In the genomic region with DNA sequence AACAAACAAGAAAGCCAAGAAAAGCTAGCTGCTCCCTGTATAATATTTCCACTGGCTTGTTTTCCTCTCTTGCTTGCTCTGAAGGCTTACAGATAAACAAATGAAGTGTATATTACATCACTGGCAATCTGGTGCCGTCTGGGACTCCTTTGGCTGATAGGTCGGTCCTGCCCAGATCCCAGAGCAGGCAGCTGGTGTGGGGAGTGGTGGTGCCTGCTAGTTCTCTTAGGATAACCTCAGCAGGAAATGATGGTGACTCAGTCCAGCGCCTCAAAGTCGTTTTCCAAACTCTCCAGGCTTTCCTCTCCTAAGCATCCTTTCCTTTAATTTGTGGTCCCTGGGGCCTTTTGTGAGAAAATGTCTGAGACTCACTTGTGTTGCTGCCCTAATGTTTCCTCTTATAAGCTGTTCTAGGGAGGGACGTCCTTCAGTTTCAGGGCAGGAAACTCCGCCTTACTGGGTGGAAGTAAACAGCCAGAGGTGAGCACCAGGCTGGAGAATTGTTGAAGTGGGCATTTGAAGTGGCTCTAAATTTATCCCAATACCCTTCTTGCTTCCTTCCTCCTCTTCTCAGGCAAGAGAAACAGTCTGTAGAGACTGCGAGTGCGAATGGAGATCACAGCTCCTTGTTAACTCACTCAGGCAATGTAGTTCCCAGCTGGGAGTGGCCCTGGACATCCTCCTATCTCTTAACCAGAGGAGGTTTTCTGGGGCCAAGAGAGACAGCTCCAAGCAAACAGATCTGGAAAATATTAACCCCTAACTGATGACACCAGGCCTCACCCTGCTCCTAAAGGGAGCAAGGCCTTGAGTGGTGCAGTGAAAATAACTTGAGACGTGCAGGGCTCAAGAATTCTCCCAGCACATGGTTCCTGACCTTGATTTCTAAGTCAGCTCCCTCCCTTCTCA, we compare ENCODE assay signal across 11 cellular contexts. TPM values are rescaled to one million over a fixed set of nuclear protein-coding genes. Genes with fewer than 3 reads are reported as not detected.
DNase-seq lines count a peak whose midpoint lies in the region; ATAC-seq, FAIRE-seq and TF ChIP-seq lines count a peak whose summit lies in the region.
"Had no signal": no experiment of that assay in that cellular context is flagged by ENCODE, and none has a peak within 500 bp of the region (broad histone marks: within the 10 kb centered on the region; RNA-seq: fewer than 3 reads in every experiment).

No MANE protein-coding gene starts in this region.

- no peaks in the 10 kb centered on the region for H3K4me1 ChIP-seq in pancreas
- no peaks in the 10 kb centered on the region for H3K4me1 ChIP-seq in suprapubic skin

- H3K27me3 Mint-ChIP-seq in activated CD4-positive, alpha-beta T cell treated with anti-CD3 and anti-CD28 coated beads, Interleukin-2, amount 10 ng/mL, durations not matched to agents 7 days and 5 days: peaks cover 41% of the 10 kb centered on the region
- peaks cover 24 to 33% of the 10 kb centered on the region in 2 donors for H3K27me3 Mint-ChIP-seq in stimulated activated naive B cell treated with anti-CD40 and anti-IgM and Interleukin-4, amounts not matched to agents 10 μg/mL and 1 μg/mL and 100 μg/mL, for 72 hours

- H3K27ac Mint-ChIP-seq in activated CD4-positive, alpha-beta T cell treated with anti-CD3 and anti-CD28 coated beads, Interleukin-2, amount 10 ng/mL, durations not matched to agents 7 days and 5 days: peak overlapping the region; percentile 48
- H3K27ac Mint-ChIP-seq in stimulated activated naive B cell treated with anti-CD40 and anti-IgM and Interleukin-4, amounts not matched to agents 10 μg/mL and 1 μg/mL and 100 μg/mL, for 72 hours: peak overlapping the region; percentile 14

- no peak overlapping the region for H3K27ac ChIP-seq in pancreas
- no peak overlapping the region for H3K27ac ChIP-seq in suprapubic skin

- CTCF ChIA-PET in activated CD4-positive, alpha-beta T cell treated with anti-CD3 and anti-CD28 coated beads, Interleukin-2, amount 10 ng/mL, durations not matched to agents 7 days and 5 days (lab: Charles Lee): interaction anchor here (0.9 to 4.2 kb wide), 4 partner anchors 9 to 93 kb away, joined by 3 to 16 read pairs (median 4); a partner anchor contains a TSS

- no peak for TF ChIP-seq POLR2A in suprapubic skin (IDR thresholded peaks at IDR 0.05)

- intact Hi-C loops in pancreas (cut with DNase I): no loop called here

- no peak for TF ChIP-seq EP300 in suprapubic skin (IDR thresholded peaks at IDR 0.05)

- no peaks in the 10 kb centered on the region for H3K36me3 Mint-ChIP-seq in activated CD4-positive, alpha-beta T cell treated with anti-CD3 and anti-CD28 coated beads, Interleukin-2, amount 10 ng/mL, durations not matched to agents 7 days and 5 days (ENCODE audit: low read depth)
- no peaks in the 10 kb centered on the region for H3K36me3 Mint-ChIP-seq in stimulated activated naive B cell treated with anti-CD40 and anti-IgM and Interleukin-4, amounts not matched to agents 10 μg/mL and 1 μg/mL and 100 μg/mL, for 72 hours

- WGBS in pancreas, 2 donors: 27 to 34% methylated on average over 9 of the region's 9 CpGs
- 43% methylated on average over 9 of the region's 9 CpGs for WGBS in suprapubic skin

- TF ChIP-seq CTCF in fibroblast of villous mesenchyme (IDR thresholded peaks at IDR 0.05; ENCODE audit: insufficient read depth, low read depth, low read length): no peak
- TF ChIP-seq CTCF in pancreas (IDR thresholded peaks at IDR 0.05): no peak
- no peak for TF ChIP-seq CTCF in suprapubic skin (IDR thresholded peaks at IDR 0.05)

- POLR2A ChIA-PET in activated CD4-positive, alpha-beta T cell treated with anti-CD3 and anti-CD28 coated beads, Interleukin-2, amount 10 ng/mL, durations not matched to agents 7 days and 5 days (lab: Charles Lee): no interaction called here

- peaks cover 22% of the 10 kb centered on the region for H3K4me1 Mint-ChIP-seq in activated CD4-positive, alpha-beta T cell treated with anti-CD3 and anti-CD28 coated beads, Interleukin-2, amount 10 ng/mL, durations not matched to agents 7 days and 5 days
- peaks cover 14 to 22% of the 10 kb centered on the region in 2 donors for H3K4me1 Mint-ChIP-seq in stimulated activated naive B cell treated with anti-CD40 and anti-IgM and Interleukin-4, amounts not matched to agents 10 μg/mL and 1 μg/mL and 100 μg/mL, for 72 hours

- FAIRE-seq in pancreas (lab: Jason Lieb, UNC): no peak

- H3K4me3 ChIP-seq in fibroblast of villous mesenchyme (ENCODE audit: low read depth, low read length): no peak overlapping the region
- H3K4me3 ChIP-seq in pancreas: no peak overlapping the region
- H3K4me3 ChIP-seq in suprapubic skin: no peak overlapping the region

- ATAC-seq in stimulated activated naive B cell treated with anti-CD40 and anti-IgM and Interleukin-4, amounts not matched to agents 10 μg/mL and 1 μg/mL and 100 μg/mL, for 72 hours (replicated peaks): no peak
- no peak for ATAC-seq in pancreas

- H3K27me3 ChIP-seq in pancreas: peaks cover 0 to 3% (median 0%) of the 10 kb centered on the region in 4 donors
- H3K27me3 ChIP-seq in suprapubic skin: peaks cover 32% of the 10 kb centered on the region

- H3K36me3 ChIP-seq in pancreas (no peaks in the 10 kb centered on the region), suprapubic skin (no peaks in the 10 kb centered on the region)

- no peaks in the 10 kb centered on the region for H3K9me3 ChIP-seq in pancreas
- H3K9me3 ChIP-seq in suprapubic skin: no peaks in the 10 kb centered on the region

- no peaks in the 10 kb centered on the region for H3K9me3 Mint-ChIP-seq in activated CD4-positive, alpha-beta T cell treated with anti-CD3 and anti-CD28 coated beads, Interleukin-2, amount 10 ng/mL, durations not matched to agents 7 days and 5 days
- H3K9me3 Mint-ChIP-seq in stimulated activated naive B cell treated with anti-CD40 and anti-IgM and Interleukin-4, amounts not matched to agents 10 μg/mL and 1 μg/mL and 100 μg/mL, for 72 hours: no peaks in the 10 kb centered on the region

- peak; percentile 16 for DNase-seq in activated CD4-positive, alpha-beta T cell treated with anti-CD3 and anti-CD28 coated beads, Interleukin-2, amount 10 ng/mL, durations not matched to agents 7 days and 5 days
- no peak for DNase-seq in activated CD4-positive, alpha-beta T cell treated with anti-CD3 and anti-CD28 coated beads, Interleukin-2, amount 50 U/mL, for 4 hours
- DNase-seq in NCI-H526 (lab: John Stamatoyannopoulos, UW): peak; percentile 88 to 90
- DNase-seq in fibroblast of villous mesenchyme (ENCODE audit: low read depth): peak; percentile 36
- no peak for DNase-seq in stimulated activated naive B cell treated with anti-CD40 and anti-IgM and Interleukin-4, amounts not matched to agents 10 μg/mL and 1 μg/mL and 100 μg/mL, for 72 hours
- no peak for DNase-seq in pancreas
- DNase-seq in suprapubic skin (ENCODE audit: low spot score in 2 of 2): no peak
- no peak for DNase-seq in 8988T
- DNase-seq: hypothalamus, NCI-H146 had no signal

- peak overlapping the region; percentile 4 for H3K4me3 Mint-ChIP-seq in activated CD4-positive, alpha-beta T cell treated with anti-CD3 and anti-CD28 coated beads, Interleukin-2, amount 10 ng/mL, durations not matched to agents 7 days and 5 days
- H3K4me3 Mint-ChIP-seq in stimulated activated naive B cell treated with anti-CD40 and anti-IgM and Interleukin-4, amounts not matched to agents 10 μg/mL and 1 μg/mL and 100 μg/mL, for 72 hours: no peak overlapping the region

RNA-seq across cellular contexts. Expression of a gene that starts 34.9 kb away (rescaled TPM):
- not detected for total RNA-seq in activated CD4-positive, alpha-beta T cell treated with anti-CD3 and anti-CD28 coated beads, Interleukin-2, amount 10 ng/mL, durations not matched to agents 7 days and 5 days
- not detected in 2 replicates for total RNA-seq in fibroblast of villous mesenchyme
- 1 to 10 TPM in 1 of 6 donors, under 1 TPM in 5; 0.19 to 4.7 (median 0.26) TPM for total RNA-seq in pancreas
- polyA plus RNA-seq in pancreas: under 1 TPM; 0.28 to 0.42 TPM
- not detected for total RNA-seq in suprapubic skin
- polyA plus RNA-seq: BJ had no signal

RNA-seq across cellular contexts. Expression of a gene that starts 54.3 kb away (rescaled TPM):
- total RNA-seq in activated CD4-positive, alpha-beta T cell treated with anti-CD3 and anti-CD28 coated beads, Interleukin-2, amount 10 ng/mL, durations not matched to agents 7 days and 5 days: not detected
- not detected in 2 replicates for total RNA-seq in fibroblast of villous mesenchyme
- 1 to 10 TPM in 1 of 6 donors, under 1 TPM in 4, not detected in 1; 0.14 to 1.3 (median 0.16) TPM for total RNA-seq in pancreas
- under 1 TPM; 0.27 to 0.31 TPM for polyA plus RNA-seq in pancreas
- total RNA-seq in suprapubic skin: under 1 TPM in 1 of 4 donors, not detected in 3; 0.24 TPM
- polyA plus RNA-seq: BJ had no signal

RNA-seq across cellular contexts. Expression of a gene that starts 59.2 kb away (rescaled TPM):
- total RNA-seq in activated CD4-positive, alpha-beta T cell treated with anti-CD3 and anti-CD28 coated beads, Interleukin-2, amount 10 ng/mL, durations not matched to agents 7 days and 5 days: 10 to 100 TPM; 28.2 to 30.4 TPM
- total RNA-seq in fibroblast of villous mesenchyme: 0.32 TPM in 1 of 2 replicates, not detected in the other
- total RNA-seq in pancreas: 1 to 10 TPM in 3 of 6 donors, under 1 TPM in 3; 0.79 to 1.8 (median 1.2) TPM
- 1 to 10 TPM; 1.3 to 3.1 TPM for polyA plus RNA-seq in pancreas
- under 1 TPM in 2 of 4 donors, not detected in 2; 0.32 to 0.38 TPM for total RNA-seq in suprapubic skin

Comparison
In these comparisons a context has a peak if more than half of its experiments do, and no peak if none do; other contexts are left out.
1. DNase-seq: peak in activated CD4-positive, alpha-beta T cell treated with anti-CD3 and anti-CD28 coated beads, Interleukin-2, amount 10 ng/mL, durations not matched to agents 7 days and 5 days (single experiment), NCI-H526 (2 of 2) and fibroblast of villous mesenchyme (single experiment); none in activated CD4-positive, alpha-beta T cell treated with anti-CD3 and anti-CD28 coated beads, Interleukin-2, amount 50 U/mL, for 4 hours (0 of 2), stimulated activated naive B cell treated with anti-CD40 and anti-IgM and Interleukin-4, amounts not matched to agents 10 μg/mL and 1 μg/mL and 100 μg/mL, for 72 hours (single experiment), pancreas (0 of 6), suprapubic skin (0 of 2) and 8988T (single experiment).
2. RNA of a gene that starts 59.2 kb away (total RNA-seq): 28.2 to 30.4 TPM in activated CD4-positive, alpha-beta T cell treated with anti-CD3 and anti-CD28 coated beads, Interleukin-2, amount 10 ng/mL, durations not matched to agents 7 days and 5 days; 0.79 to 1.8 TPM in pancreas, 0.32 to 0.38 TPM in suprapubic skin and 0.32 TPM in fibroblast of villous mesenchyme; every median in the first group is over 10 times any median in the second.